16 cellular contexts compared by ENCODE assay signal in the genomic region with DNA sequence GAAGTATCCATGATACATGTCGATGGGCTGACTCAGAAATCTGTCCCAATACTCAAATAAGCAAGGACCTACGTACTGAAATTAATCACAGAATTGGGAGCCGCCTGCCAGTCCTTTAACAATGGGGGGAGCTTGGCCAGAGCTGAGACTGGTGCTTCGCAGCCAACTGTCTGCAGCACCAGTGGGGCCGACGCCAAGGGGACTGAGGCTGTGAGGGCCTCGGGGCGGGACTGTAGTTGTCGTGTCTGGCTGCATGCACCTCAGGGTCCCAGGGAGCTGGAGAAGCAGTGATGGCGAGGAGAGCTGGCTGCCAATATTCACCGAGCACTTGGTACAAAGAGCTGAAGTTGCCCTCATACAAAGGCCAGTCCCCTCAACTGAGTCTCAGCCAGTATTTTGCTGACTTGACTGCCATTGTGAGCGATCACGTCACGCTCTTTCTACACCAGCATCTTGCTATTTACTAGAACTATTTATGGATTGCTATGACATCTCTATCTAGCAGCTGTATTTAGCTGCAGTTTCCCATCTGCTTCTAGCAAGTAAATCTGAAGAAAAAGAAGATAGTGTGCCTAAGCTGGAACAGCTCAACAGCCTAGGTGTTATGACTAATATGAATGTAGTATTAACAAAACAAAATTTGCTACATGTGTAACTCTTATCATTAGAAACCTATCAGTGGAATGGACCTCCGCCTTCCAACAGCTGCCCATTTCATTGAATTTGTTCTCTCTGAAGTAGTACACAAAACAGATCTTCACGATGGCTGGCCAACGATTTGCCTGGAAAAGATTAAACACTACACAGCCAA. TPM values are rescaled to one million over a fixed set of nuclear protein-coding genes. Genes with fewer than 3 reads are reported as not detected.
DNase-seq lines count a peak whose midpoint lies in the region; ATAC-seq, FAIRE-seq and TF ChIP-seq lines count a peak whose summit lies in the region.
"Had no signal": no experiment of that assay in that cellular context is flagged by ENCODE, and none has a peak within 500 bp of the region (broad histone marks: within the 10 kb centered on the region; RNA-seq: fewer than 3 reads in every experiment).

No MANE protein-coding gene starts in this region.

- TF ChIP-seq CTCF in fibroblast of lung (conservative IDR thresholded peaks at IDR 0.05 in 1 of 2, IDR thresholded peaks at IDR 0.05 in 1 of 2; ENCODE audit: low read depth in 1 of 2, low read length in 2 of 2), result no peak
- no peak for TF ChIP-seq CTCF in HepG2 (CRISPR knock-in tag; IDR thresholded peaks at IDR 0.05)
- no peak for TF ChIP-seq CTCF in chondrocyte (IDR thresholded peaks at IDR 0.05)
- no peak for TF ChIP-seq CTCF in GM13977 (IDR thresholded peaks at IDR 0.05; ENCODE audit: extremely low read depth, insufficient read depth, missing control alignments)

- POLR2A ChIA-PET in HepG2 (lab: Yijun Ruan, JAX), result no interaction called here

- intact Hi-C loops in HepG2 (cut with micrococcal nuclease; ENCODE audit: unreplicated experiment), result no loop called here
- intact Hi-C loops in sciatic nerve (cut with DNase I), result no loop called here

- H3K4me1 ChIP-seq in fibroblast of lung (ENCODE audit: control insufficient read depth, extremely low read depth, insufficient read depth, low read length), result peaks cover 23% of the 10 kb centered on the region
- peaks cover 13% of the 10 kb centered on the region; the same call in 1 of the 2 replicates for H3K4me1 ChIP-seq in HepG2 (ENCODE audit: insufficient read depth, low read length)

- no peak for TF ChIP-seq EP300 in HepG2 (IDR thresholded peaks at IDR 0.05; ENCODE audit: low read depth in 2 of 2, low read length in 2 of 2)
- no peak for TF ChIP-seq EP300 in HepG2 (CRISPR knock-in tag; IDR thresholded peaks at IDR 0.05; ENCODE audit: borderline replicate concordance)

- TF ChIP-seq POLR2A in HepG2 (IDR thresholded peaks at IDR 0.05; ENCODE audit: insufficient read depth in 1 of 2, low read depth in 2 of 2, low read length in 2 of 2), result no peak

- no peaks in the 10 kb centered on the region for H3K36me3 ChIP-seq in fibroblast of lung (ENCODE audit: control insufficient read depth, insufficient read depth, low read length)
- no peaks in the 10 kb centered on the region for H3K36me3 ChIP-seq in HepG2 (replicated peaks in 1 of 2; ENCODE audit: control insufficient read depth in 1 of 2, insufficient read depth in 2 of 2, low read length in 2 of 2)
- H3K36me3 ChIP-seq: SJSA1 had no signal

- peaks cover 3% of the 10 kb centered on the region for H3K9me3 Mint-ChIP-seq in chondrocyte (ENCODE audit: low read depth)
- H3K9me3 Mint-ChIP-seq: activated naive CD4-positive, alpha-beta T cell treated with anti-CD3 and anti-CD28 coated beads, Interleukin-2, amount 50 U/mL, for 24 hours; neural crest cell had no signal

- no peak for FAIRE-seq in HepG2 (lab: Jason Lieb, UNC)
- FAIRE-seq: GM19239 had no signal

- TF ChIP-seq RAD21 in HepG2 (CRISPR knock-in tag; IDR thresholded peaks at IDR 0.05), result no peak

- no peaks in the 10 kb centered on the region for H3K27me3 ChIP-seq in fibroblast of lung (ENCODE audit: control insufficient read depth, insufficient read depth, low read length)
- H3K27me3 ChIP-seq in HepG2 (ENCODE audit: control insufficient read depth in 1 of 2, insufficient read depth in 2 of 2, low read length in 2 of 2), result no peaks in the 10 kb centered on the region
- H3K27me3 ChIP-seq: SJSA1 had no signal

- H3K9me3 ChIP-seq in fibroblast of lung (ENCODE audit: control insufficient read depth, insufficient read depth, low read depth, low read length) (no peaks in the 10 kb centered on the region), HepG2 (ENCODE audit: low read length) (no peaks in the 10 kb centered on the region)
- H3K9me3 ChIP-seq: SJSA1 had no signal

- no peak overlapping the region for H3K4me3 Mint-ChIP-seq in chondrocyte (ENCODE audit: unreplicated experiment)
- H3K4me3 Mint-ChIP-seq: activated CD8-positive, alpha-beta memory T cell treated with anti-CD3 and anti-CD28 coated beads, Interleukin-2, amount 10 ng/mL, durations not matched to agents 7 days and 5 days; activated naive CD4-positive, alpha-beta T cell treated with anti-CD3 and anti-CD28 coated beads, Interleukin-2, amount 50 U/mL, for 24 hours; neural crest cell had no signal

- H2AFZ ChIP-seq in fibroblast of lung (ENCODE audit: low read length), result no peak overlapping the region
- no peak overlapping the region for H2AFZ ChIP-seq in HepG2 (ENCODE audit: low read length)

- H3K9ac ChIP-seq in fibroblast of lung (ENCODE audit: insufficient read depth, low read length), result peak overlapping the region; percentile 13
- no peak overlapping the region for H3K9ac ChIP-seq in HepG2 (ENCODE audit: insufficient read depth, low read depth, low read length)

- 98% methylated on average over 16 of the region's 17 CpGs for WGBS in HepG2 (ENCODE audit: low lambda C conversion rate)

- H3K79me2 ChIP-seq in fibroblast of lung (ENCODE audit: control insufficient read depth, insufficient read depth, low read length) (peaks cover 16% of the 10 kb centered on the region), HepG2 (ENCODE audit: insufficient read depth, low read length) (peaks cover 7% of the 10 kb centered on the region)

- in situ Hi-C loops in HepG2 (cut with HindIII; ENCODE audit: extremely low pct_ligation_motif_present, low pct_unique_long_range_greater_than_20kb) (no loop called here), GM13977 (cut with MboI; ENCODE audit: low pct_unique_long_range_greater_than_20kb, low sequenced_read_pairs, unreplicated experiment) (no loop called here)

- CTCF ChIA-PET in HepG2 (lab: Yijun Ruan, JAX; ENCODE audit: low intra/inter-chr PET ratio, low total read pairs), result no interaction called here

- H3K27ac Mint-ChIP-seq in chondrocyte (ENCODE audit: unreplicated experiment), result no peak overlapping the region
- H3K27ac Mint-ChIP-seq: activated CD8-positive, alpha-beta memory T cell treated with anti-CD3 and anti-CD28 coated beads, Interleukin-2, amount 10 ng/mL, durations not matched to agents 7 days and 5 days; activated naive CD4-positive, alpha-beta T cell treated with anti-CD3 and anti-CD28 coated beads, Interleukin-2, amount 50 U/mL, for 24 hours had no signal

- H4K20me1 ChIP-seq in fibroblast of lung (ENCODE audit: control insufficient read depth, extremely low read depth, insufficient read depth, low read length) (no peaks in the 10 kb centered on the region), HepG2 (ENCODE audit: insufficient read depth, low read length) (no peaks in the 10 kb centered on the region; the same call in 1 of the 2 replicates)

- H3K27me3 Mint-ChIP-seq in chondrocyte (ENCODE audit: low read depth), result no peaks in the 10 kb centered on the region
- H3K27me3 Mint-ChIP-seq: activated naive CD4-positive, alpha-beta T cell treated with anti-CD3 and anti-CD28 coated beads, Interleukin-2, amount 50 U/mL, for 24 hours had no signal

- peaks cover 41% of the 10 kb centered on the region for H3K4me1 Mint-ChIP-seq in chondrocyte (ENCODE audit: low read depth)
- H3K4me1 Mint-ChIP-seq: activated CD8-positive, alpha-beta memory T cell treated with anti-CD3 and anti-CD28 coated beads, Interleukin-2, amount 10 ng/mL, durations not matched to agents 7 days and 5 days had no signal

- peak overlapping the region; percentile 91 for H3K27ac ChIP-seq in fibroblast of lung (ENCODE audit: insufficient read depth, low read length)
- H3K27ac ChIP-seq in HepG2 (ENCODE audit: extremely low read length, insufficient read depth, low read length), result no peak overlapping the region
- H3K27ac ChIP-seq: SJSA1 had no signal

- DNase-seq in GM03348 (ENCODE audit: low spot score) (peak; percentile 51), fibroblast of lung (ENCODE audit: low read depth in 2 of 2) (peak; percentile 78 to 85), HepG2 (ENCODE audit: low spot score) (no peak), sciatic nerve (ENCODE audit: low spot score) (no peak), hepatic stellate cell (ENCODE audit: low spot score) (no peak), chondrocyte (ENCODE audit: low spot score) (no peak), GM13977 (ENCODE audit: low spot score) (no peak), T1000 (lab: John Stamatoyannopoulos, UW) (no peak)
- DNase-seq: activated CD8-positive, alpha-beta memory T cell treated with anti-CD3 and anti-CD28 coated beads, Interleukin-2, amount 10 ng/mL, durations not matched to agents 7 days and 5 days; cortex of kidney; kidney glomerular epithelial cell; NCI-H226 had no signal

- no peaks in the 10 kb centered on the region for H3K36me3 Mint-ChIP-seq in chondrocyte (ENCODE audit: low read depth)
- H3K36me3 Mint-ChIP-seq: activated CD8-positive, alpha-beta memory T cell treated with anti-CD3 and anti-CD28 coated beads, Interleukin-2, amount 10 ng/mL, durations not matched to agents 7 days and 5 days; activated naive CD4-positive, alpha-beta T cell treated with anti-CD3 and anti-CD28 coated beads, Interleukin-2, amount 50 U/mL, for 24 hours had no signal

- ATAC-seq in HepG2 (no peak), sciatic nerve (peak; percentile 58)
- ATAC-seq: activated CD8-positive, alpha-beta memory T cell treated with anti-CD3 and anti-CD28 coated beads, Interleukin-2, amount 10 ng/mL, durations not matched to agents 7 days and 5 days had no signal

- peak overlapping the region in 3 of 4 experiments; percentile 4 to 27 (median 18) for H3K4me3 ChIP-seq in fibroblast of lung (replicated peaks in 1 of 4; ENCODE audit: control extremely low read depth in 1 of 4, insufficient read depth in 1 of 4, low read depth in 3 of 4, low read length in 4 of 4)
- no peak overlapping the region for H3K4me3 ChIP-seq in HepG2 (replicated peaks in 1 of 3; ENCODE audit: insufficient read depth in 1 of 3, low read depth in 2 of 3, low read length in 3 of 3)
- H3K4me3 ChIP-seq: SJSA1 had no signal

- H3K4me2 ChIP-seq in fibroblast of lung (ENCODE audit: extremely low read depth, insufficient read depth, low read length) (peak overlapping the region; percentile 77), HepG2 (ENCODE audit: low read depth, low read length) (no peak overlapping the region)

- BruUV-seq in HepG2 (replicated peaks; lab: Mats Ljungman, UMichigan), result no TSS peak

RNA-seq across cellular contexts. Expression of gene EVI5, which starts 29.2 kb away (rescaled TPM):
- total RNA-seq in fibroblast of lung (40.1 and 48.1 TPM in 2 replicates), HepG2 (2016; rRNA removed; fragmentation: Illumina TruSeq; extraction: Trizol) (12.6 and 17.5 TPM in 2 replicates), sciatic nerve (77.7 TPM), chondrocyte (57.3 to 69.5 TPM (median 66.8 TPM) in 3 replicates)
- polyA plus RNA-seq in fibroblast of lung (31.9 and 32.5 TPM in 2 replicates), HepG2 (2011; rRNA removed) (3.6 and 4.0 TPM in 2 replicates)
- 13.9 and 17.6 TPM in 2 replicates for polyA plus RNA-seq in fibroblast of lung (2012)
- 5.4 and 8.8 TPM in 2 replicates for polyA minus RNA-seq in fibroblast of lung (ENCODE audit: low replicate concordance)
- total RNA-seq in HepG2 (2016; cell fraction: cytosol; rRNA removed; fragmentation: Illumina TruSeq; extraction: Trizol; ENCODE audit: low read depth), result 27.4 and 31.9 TPM in 2 replicates
- total RNA-seq in HepG2 (2016; cell fraction: insoluble cytoplasmic fraction; rRNA removed; fragmentation: Illumina TruSeq; extraction: Trizol), result 13.3 and 18.2 TPM in 2 replicates
- total RNA-seq in HepG2 (2016; cell fraction: membrane; rRNA removed; fragmentation: Illumina TruSeq; extraction: Trizol), result 12.8 and 14.6 TPM in 2 replicates
- total RNA-seq in HepG2 (2016; cell fraction: nucleus; rRNA removed; fragmentation: Illumina TruSeq; extraction: Trizol), result 24.1 and 25.1 TPM in 2 replicates
- polyA plus RNA-seq in HepG2 (2011; cell fraction: cytosol; rRNA removed), result 2.4 and 2.8 TPM in 2 replicates
- polyA plus RNA-seq in HepG2 (2011; cell fraction: nucleus; rRNA removed), result 1.9 and 2.6 TPM in 2 replicates
- 2.4 and 3.1 TPM in 2 replicates for polyA plus RNA-seq in HepG2 (2012)
- polyA plus RNA-seq in HepG2 (2016; cell fraction: cytosol; fragmentation: Illumina TruSeq; extraction: Trizol; ENCODE audit: low read depth), result 0.24 and 0.27 TPM in 2 replicates
- 7.3 and 10.4 TPM in 2 replicates for polyA plus RNA-seq in HepG2 (2016; cell fraction: insoluble cytoplasmic fraction; fragmentation: Illumina TruSeq; extraction: Trizol; ENCODE audit: low read depth)
- 1.1 and 1.3 TPM in 2 replicates for polyA plus RNA-seq in HepG2 (2016; cell fraction: membrane; fragmentation: Illumina TruSeq; extraction: Trizol; ENCODE audit: low read depth)
- polyA plus RNA-seq in HepG2 (2016; cell fraction: nucleus; fragmentation: Illumina TruSeq; extraction: Trizol; ENCODE audit: insufficient read depth, low read depth), result 6.1 and 7.9 TPM in 2 replicates
- 4.4 and 9.0 TPM in 2 replicates for polyA minus RNA-seq in HepG2 (2011; rRNA and poly(A)+ RNA removed; ENCODE audit: low replicate concordance)
- polyA minus RNA-seq in HepG2 (2011; cell fraction: cytosol; rRNA and poly(A)+ RNA removed), result 7.7 and 10.7 TPM in 2 replicates
- 26.5 and 26.9 TPM in 2 replicates for polyA minus RNA-seq in HepG2 (2011; cell fraction: nucleus; rRNA and poly(A)+ RNA removed)

Comparison
In these comparisons a context has a peak if more than half of its experiments do, and no peak if none do; other contexts are left out.
1. DNase-seq: peak in GM03348 (single experiment) and fibroblast of lung (2 of 2); none in HepG2 (single experiment), sciatic nerve (single experiment), hepatic stellate cell (single experiment), chondrocyte (single experiment), GM13977 (single experiment) and T1000 (single experiment).
2. H3K4me3 ChIP-seq: peak in fibroblast of lung (3 of 4); none in HepG2 (0 of 3).